In genomic region chr6:135209803-135210202, GRCh38 we compare ENCODE assay signal across 14 cellular contexts. TPM values are rescaled to one million over a fixed set of nuclear protein-coding genes. Genes with fewer than 3 reads are reported as not detected.
A peak's percentile ranks its signal among the peaks of the same experiment; 100 is the strongest.
DNase-seq lines count a peak whose midpoint lies in the region; ATAC-seq and TF ChIP-seq lines count a peak whose summit lies in the region.
"Had no signal": no experiment of that assay in that cellular context is flagged by ENCODE, and none has a peak within 500 bp of the region (broad histone marks: within the 10 kb centered on the region; RNA-seq: fewer than 3 reads in every experiment).

No MANE protein-coding gene starts in this region.

- H3K9ac ChIP-seq in mammary epithelial cell (ENCODE audit: insufficient read depth, low read length): no peak overlapping the region

- dilution Hi-C loops in mammary epithelial cell (cut with HindIII; ENCODE audit: low sequenced_read_pairs): no loop called here

- no peaks in the 10 kb centered on the region for H3K9me3 ChIP-seq in CD4-positive, alpha-beta memory T cell (ENCODE audit: control insufficient read depth in 1 of 2, low read length in 2 of 2)
- H3K9me3 ChIP-seq in WERI-Rb-1 (ENCODE audit: severe bottlenecking) (no peaks in the 10 kb centered on the region), mammary epithelial cell (replicated peaks; ENCODE audit: insufficient read depth, low read length) (no peaks in the 10 kb centered on the region)
- H3K9me3 ChIP-seq: pancreas had no signal

- no peaks in the 10 kb centered on the region for H3K36me3 ChIP-seq in CD4-positive, alpha-beta memory T cell (ENCODE audit: insufficient read depth, low read length)
- peaks cover 21% of the 10 kb centered on the region for H3K36me3 ChIP-seq in WERI-Rb-1
- H3K36me3 ChIP-seq in mammary epithelial cell (ENCODE audit: insufficient read depth, low read length): no peaks in the 10 kb centered on the region
- H3K36me3 ChIP-seq: pancreas had no signal

- no peaks in the 10 kb centered on the region for H3K27me3 Mint-ChIP-seq in CD4-positive, alpha-beta memory T cell
- no peaks in the 10 kb centered on the region for H3K27me3 Mint-ChIP-seq in activated CD8-positive, alpha-beta T cell treated with anti-CD3 and anti-CD28 coated beads for 36 hours
- no peaks in the 10 kb centered on the region for H3K27me3 Mint-ChIP-seq in naive B cell
- H3K27me3 Mint-ChIP-seq: stimulated activated memory B cell treated with anti-CD40 and anti-IgM and Interleukin-4, amounts not matched to agents 10 μg/mL and 1 μg/mL and 100 μg/mL, for 72 hours had no signal

- peak overlapping the region in 6 of 7 donors; percentile 65 to 91 (median 85) for H3K27ac Mint-ChIP-seq in CD4-positive, alpha-beta memory T cell
- H3K27ac Mint-ChIP-seq in activated CD8-positive, alpha-beta T cell treated with anti-CD3 and anti-CD28 coated beads for 36 hours: peak overlapping the region; percentile 53
- H3K27ac Mint-ChIP-seq in naive B cell: peak overlapping the region in 5 of 6 donors; percentile 24 to 94 (median 66)
- H3K27ac Mint-ChIP-seq: stimulated activated memory B cell treated with anti-CD40 and anti-IgM and Interleukin-4, amounts not matched to agents 10 μg/mL and 1 μg/mL and 100 μg/mL, for 72 hours had no signal

- intact Hi-C loops in CD4-positive, alpha-beta memory T cell (cut with micrococcal nuclease): loop anchor here (10.0 kb wide), 1 partner anchor 215 kb away; no protein-coding TSS in a partner anchor
- intact Hi-C loops in activated CD8-positive, alpha-beta T cell treated with anti-CD3 and anti-CD28 coated beads for 36 hours (cut with micrococcal nuclease): no loop called here
- intact Hi-C loops in mammary epithelial cell (cut with micrococcal nuclease): no loop called here

- 68% methylated on average over 6 of the region's 6 CpGs for WGBS in mammary epithelial cell (ENCODE audit: low coverage, missing lambda C conversion rate)

- no peak overlapping the region for H3K4me2 ChIP-seq in mammary epithelial cell (ENCODE audit: insufficient read depth, low read depth, low read length)

- no peaks in the 10 kb centered on the region for H3K36me3 Mint-ChIP-seq in CD4-positive, alpha-beta memory T cell
- peaks cover 61% of the 10 kb centered on the region for H3K36me3 Mint-ChIP-seq in activated CD8-positive, alpha-beta T cell treated with anti-CD3 and anti-CD28 coated beads for 36 hours (ENCODE audit: low read depth)
- H3K36me3 Mint-ChIP-seq in naive B cell: peaks cover 0 to 6% of the 10 kb centered on the region in 2 donors
- H3K36me3 Mint-ChIP-seq: stimulated activated memory B cell treated with anti-CD40 and anti-IgM and Interleukin-4, amounts not matched to agents 10 μg/mL and 1 μg/mL and 100 μg/mL, for 72 hours had no signal

- no peaks in the 10 kb centered on the region for H3K79me2 ChIP-seq in mammary epithelial cell (ENCODE audit: insufficient read depth, low read length)

- H3K27ac ChIP-seq in CD4-positive, alpha-beta memory T cell (ENCODE audit: low read depth, low read length): no peak overlapping the region
- H3K27ac ChIP-seq in WERI-Rb-1 (no peak overlapping the region), mammary epithelial cell (ENCODE audit: insufficient read depth, low read depth, low read length) (no peak overlapping the region)
- H3K27ac ChIP-seq: epithelial cell of prostate, pancreas had no signal

- peak overlapping the region; percentile 34 to 41 for H3K4me3 ChIP-seq in CD4-positive, alpha-beta memory T cell (ENCODE audit: low read length in 2 of 2)
- H3K4me3 ChIP-seq in WERI-Rb-1 (ENCODE audit: low read depth, low read length) (no peak overlapping the region), mammary epithelial cell (replicated peaks in 1 of 3; ENCODE audit: insufficient read depth in 1 of 3, low read depth in 2 of 3, low read length in 3 of 3) (no peak overlapping the region)
- H3K4me3 ChIP-seq: lung, pancreas had no signal

- no peak overlapping the region for H2AFZ ChIP-seq in mammary epithelial cell (ENCODE audit: low read depth, low read length)

- no TSS peak for BruUV-seq in mammary epithelial cell (replicated peaks; lab: Mats Ljungman, UMichigan)

- no peak for TF ChIP-seq CTCF in activated CD8-positive, alpha-beta T cell treated with anti-CD3 and anti-CD28 coated beads for 36 hours (IDR thresholded peaks at IDR 0.05)
- TF ChIP-seq CTCF in WERI-Rb-1 (IDR thresholded peaks at IDR 0.05; ENCODE audit: low read depth, low read length) (no peak), mammary epithelial cell (conservative IDR thresholded peaks at IDR 0.05 in 1 of 2, IDR thresholded peaks at IDR 0.05 in 1 of 2; ENCODE audit: extremely low read depth in 1 of 2, insufficient read depth in 1 of 2, low read depth in 1 of 2, low read length in 2 of 2) (no peak)

- CTCF ChIA-PET in CD4-positive, alpha-beta memory T cell (lab: Charles Lee; ENCODE audit: partially characterized antibody): interaction anchor here (0.9 to 1.3 kb wide), 5 partner anchors 9 to 66 kb away, joined by 3 to 6 read pairs (median 3); partner anchors contain the start of gene MYB
- CTCF ChIA-PET in activated CD8-positive, alpha-beta T cell treated with anti-CD3 and anti-CD28 coated beads for 36 hours (lab: Charles Lee): interaction anchor here (0.8 to 1.2 kb wide), 5 partner anchors 9 to 26 kb away, joined by 3 to 5 read pairs (median 4); no protein-coding TSS in a partner anchor
- CTCF ChIA-PET in mammary epithelial cell (lab: Charles Lee; ENCODE audit: low non-redundant PET): no interaction called here

- no peaks in the 10 kb centered on the region for H4K20me1 ChIP-seq in mammary epithelial cell (ENCODE audit: insufficient read depth, low read length)

- ATAC-seq in activated CD8-positive, alpha-beta T cell treated with anti-CD3 and anti-CD28 coated beads for 36 hours: no peak
- ATAC-seq in naive B cell (ENCODE audit: low read depth in 2 of 2) (peak; percentile 90 to 96), GM21723 (IDR thresholded peaks at IDR 0.05; ENCODE audit: unreplicated experiment) (no peak)
- ATAC-seq: stimulated activated memory B cell treated with anti-CD40 and anti-IgM and Interleukin-4, amounts not matched to agents 10 μg/mL and 1 μg/mL and 100 μg/mL, for 72 hours had no signal

- in situ Hi-C loops in mammary epithelial cell (cut with MboI; ENCODE audit: low sequenced_read_pairs in 2 of 2): no loop called here

- DNase-seq in CD4-positive, alpha-beta memory T cell: peak in 4 of 5 donors; percentile 16 to 32 (median 24)
- DNase-seq in Kasumi-1 (lab: John Stamatoyannopoulos, UW): peak; percentile 86 to 91
- DNase-seq in activated CD8-positive, alpha-beta T cell treated with anti-CD3 and anti-CD28 coated beads for 36 hours: no peak
- peak; percentile 29 for DNase-seq in naive B cell
- DNase-seq in WERI-Rb-1: no peak
- DNase-seq in cortex of kidney (lab: John Stamatoyannopoulos, UW): no peak
- no peak for DNase-seq in mammary epithelial cell
- DNase-seq: hypothalamus, NCI-H82, pancreas had no signal

- no peaks in the 10 kb centered on the region for H3K27me3 ChIP-seq in CD4-positive, alpha-beta memory T cell (ENCODE audit: insufficient read depth, low read length)
- no peaks in the 10 kb centered on the region for H3K27me3 ChIP-seq in WERI-Rb-1 (ENCODE audit: insufficient read depth, low read depth, severe bottlenecking)
- H3K27me3 ChIP-seq in mammary epithelial cell (ENCODE audit: insufficient read depth, low read length): no peaks in the 10 kb centered on the region
- H3K27me3 ChIP-seq: pancreas had no signal

- peak overlapping the region; percentile 74 to 88 (median 84) for H3K4me3 Mint-ChIP-seq in CD4-positive, alpha-beta memory T cell
- H3K4me3 Mint-ChIP-seq in activated CD8-positive, alpha-beta T cell treated with anti-CD3 and anti-CD28 coated beads for 36 hours: peak overlapping the region; percentile 20
- H3K4me3 Mint-ChIP-seq in naive B cell: peak overlapping the region; percentile 71 to 95 (median 84)
- H3K4me3 Mint-ChIP-seq: stimulated activated memory B cell treated with anti-CD40 and anti-IgM and Interleukin-4, amounts not matched to agents 10 μg/mL and 1 μg/mL and 100 μg/mL, for 72 hours had no signal

- H3K9me3 Mint-ChIP-seq in CD4-positive, alpha-beta memory T cell: no peaks in the 10 kb centered on the region
- no peaks in the 10 kb centered on the region for H3K9me3 Mint-ChIP-seq in activated CD8-positive, alpha-beta T cell treated with anti-CD3 and anti-CD28 coated beads for 36 hours
- no peaks in the 10 kb centered on the region for H3K9me3 Mint-ChIP-seq in naive B cell
- H3K9me3 Mint-ChIP-seq: stimulated activated memory B cell treated with anti-CD40 and anti-IgM and Interleukin-4, amounts not matched to agents 10 μg/mL and 1 μg/mL and 100 μg/mL, for 72 hours had no signal

- peaks cover 19 to 35% (median 28%) of the 10 kb centered on the region in 4 donors for H3K4me1 Mint-ChIP-seq in CD4-positive, alpha-beta memory T cell
- peaks cover 38% of the 10 kb centered on the region for H3K4me1 Mint-ChIP-seq in activated CD8-positive, alpha-beta T cell treated with anti-CD3 and anti-CD28 coated beads for 36 hours (ENCODE audit: low read depth)
- H3K4me1 Mint-ChIP-seq in naive B cell: peaks cover 13 to 22% (median 19%) of the 10 kb centered on the region in 3 donors
- H3K4me1 Mint-ChIP-seq: stimulated activated memory B cell treated with anti-CD40 and anti-IgM and Interleukin-4, amounts not matched to agents 10 μg/mL and 1 μg/mL and 100 μg/mL, for 72 hours had no signal

- POLR2A ChIA-PET in CD4-positive, alpha-beta memory T cell (lab: Charles Lee; ENCODE audit: partially characterized antibody): interaction anchor here (0.9 to 1.6 kb wide), 4 partner anchors 22 to 29 kb away, joined by 3 to 5 read pairs (median 4); partner anchors contain the start of gene MYB
- POLR2A ChIA-PET in activated CD8-positive, alpha-beta T cell treated with anti-CD3 and anti-CD28 coated beads for 36 hours (lab: Charles Lee): interaction anchor here (0.9 to 1.2 kb wide), 2 partner anchors 14 to 380 kb away, joined by 3 read pairs; no protein-coding TSS in a partner anchor

- H3K4me1 ChIP-seq in CD4-positive, alpha-beta memory T cell (ENCODE audit: insufficient read depth, low read length): peaks cover 37% of the 10 kb centered on the region
- peaks cover 11% of the 10 kb centered on the region for H3K4me1 ChIP-seq in mammary epithelial cell (ENCODE audit: insufficient read depth, low read length)
- H3K4me1 ChIP-seq: pancreas had no signal

RNA-seq across cellular contexts. Expression of gene MYB, which starts 28.7 kb away (rescaled TPM):
- 1 to 10 TPM; 3.9 to 4.7 TPM for total RNA-seq in CD4-positive, alpha-beta memory T cell
- under 1 TPM; 0.31 to 0.35 TPM for polyA plus RNA-seq in CD4-positive, alpha-beta memory T cell
- 10 to 100 TPM; 50.9 to 53.6 TPM for total RNA-seq in activated CD8-positive, alpha-beta T cell treated with anti-CD3 and anti-CD28 coated beads for 36 hours
- under 1 TPM in 4 of 6 donors, not detected in 2; 0.13 to 0.39 (median 0.26) TPM for polyA plus RNA-seq in naive B cell (ENCODE audit: low read depth in 6 of 6)
- total RNA-seq in mammary epithelial cell: under 1 TPM; 0.17 to 0.40 TPM
- polyA plus RNA-seq in mammary epithelial cell: 0.18 TPM
- polyA minus RNA-seq in mammary epithelial cell: not detected

Comparison
In these comparisons a context has a peak if more than half of its experiments do, and no peak if none do; other contexts are left out.
1. DNase-seq: peak in CD4-positive, alpha-beta memory T cell (4 of 5), Kasumi-1 (2 of 2) and naive B cell (single experiment); none in activated CD8-positive, alpha-beta T cell treated with anti-CD3 and anti-CD28 coated beads for 36 hours (single experiment), WERI-Rb-1 (single experiment), cortex of kidney (single experiment) and mammary epithelial cell (single experiment).
2. H3K4me3 ChIP-seq: peak in CD4-positive, alpha-beta memory T cell (2 of 2); none in WERI-Rb-1 (single experiment) and mammary epithelial cell (0 of 3).
3. H3K4me3 Mint-ChIP-seq: peak in every context shown above with its lines; median percentile 84 in naive B cell; 84 in CD4-positive, alpha-beta memory T cell; 20 in activated CD8-positive, alpha-beta T cell treated with anti-CD3 and anti-CD28 coated beads for 36 hours.
4. ATAC-seq: peak in naive B cell (2 of 2); none in activated CD8-positive, alpha-beta T cell treated with anti-CD3 and anti-CD28 coated beads for 36 hours (single experiment) and GM21723 (single experiment).
5. RNA of gene MYB, which starts 28.7 kb away (total RNA-seq): 50.9 to 53.6 TPM in activated CD8-positive, alpha-beta T cell treated with anti-CD3 and anti-CD28 coated beads for 36 hours; 3.9 to 4.7 TPM in CD4-positive, alpha-beta memory T cell and 0.17 to 0.40 TPM in mammary epithelial cell; every median in the first group is over 4 times any median in the second.
6. Peak in every context shown above with its lines, with median percentiles within 50 percentile points of each other: H3K27ac Mint-ChIP-seq.